In genomic region chr6:3906191-3907019, GRCh38 we compare ENCODE assay signal across 1 cellular context.
TF ChIP-seq lines count a peak whose summit lies in the region.

No MANE protein-coding gene starts in this region.

TF ChIP-seq in HepG2, 621 proteins besides CTCF, POLR2A, EP300 and RAD21 (continued from another document and continues in another):
- no peak for TF ChIP-seq CEBPZ (IDR thresholded peaks at IDR 0.05; ENCODE audit: low read length)
- no peak for TF ChIP-seq ELK4 (CRISPR knock-in tag; IDR thresholded peaks at IDR 0.05; ENCODE audit: borderline replicate concordance)
- peak; percentile 63; the same call in 1 of the 2 replicates for TF ChIP-seq ZSCAN22 (CRISPR knock-in tag; IDR thresholded peaks at IDR 0.05)
- TF ChIP-seq HMGXB3 (CRISPR knock-in tag; IDR thresholded peaks at IDR 0.05; ENCODE audit: borderline replicate concordance), result peak; percentile 65
- TF ChIP-seq AHDC1 (CRISPR knock-in tag; IDR thresholded peaks at IDR 0.05; ENCODE audit: borderline replicate concordance), result peak; percentile 95
- TF ChIP-seq HNRNPH1 (optimal IDR thresholded peaks at IDR 0.05; ENCODE audit: low read depth, low read length), result no peak
- peak; percentile 40; the same call in 1 of the 2 replicates for TF ChIP-seq KDM3A (CRISPR knock-in tag; IDR thresholded peaks at IDR 0.05; ENCODE audit: low read depth)
- TF ChIP-seq ZNF543 (CRISPR knock-in tag; IDR thresholded peaks at IDR 0.05), result peak; percentile 97
- no peak for TF ChIP-seq ZNF615 (CRISPR knock-in tag; IDR thresholded peaks at IDR 0.05; ENCODE audit: borderline replicate concordance)
- no peak; the same call in 1 of the 2 replicates for TF ChIP-seq ZKSCAN5 (CRISPR knock-in tag; IDR thresholded peaks at IDR 0.05)
- TF ChIP-seq TIGD3 (CRISPR knock-in tag; IDR thresholded peaks at IDR 0.05; ENCODE audit: borderline replicate concordance), result no peak; the same call in 1 of the 2 replicates
- TF ChIP-seq NFIB (CRISPR knock-in tag; IDR thresholded peaks at IDR 0.05; ENCODE audit: borderline replicate concordance), result no peak
- TF ChIP-seq SP1 (IDR thresholded peaks at IDR 0.05), result no peak
- peak; percentile 49; the same call in 1 of the 2 replicates for TF ChIP-seq SP1 (CRISPR knock-in tag; IDR thresholded peaks at IDR 0.05)
- no peak; the same call in 1 of the 2 replicates for TF ChIP-seq ZZZ3 (CRISPR knock-in tag; IDR thresholded peaks at IDR 0.05; ENCODE audit: borderline replicate concordance)
- TF ChIP-seq ZNF512B (CRISPR knock-in tag; IDR thresholded peaks at IDR 0.05; ENCODE audit: borderline replicate concordance), result 0 out of 2 replicates have a peak, but pooled peaks have one; percentile 41
- TF ChIP-seq ZNF3 (CRISPR knock-in tag; IDR thresholded peaks at IDR 0.05), result no peak; the same call in 1 of the 2 replicates
- TF ChIP-seq ZC3H13 (CRISPR knock-in tag; IDR thresholded peaks at IDR 0.05), result peak; percentile 77
- TF ChIP-seq ZNF101 (CRISPR knock-in tag; IDR thresholded peaks at IDR 0.05; ENCODE audit: borderline replicate concordance, low read depth), result 0 out of 2 replicates have a peak, but pooled peaks have one; percentile 46
- peak; percentile 84 for TF ChIP-seq ZNF263 (CRISPR knock-in tag; IDR thresholded peaks at IDR 0.05)
- no peak for TF ChIP-seq NCOA5 (CRISPR knock-in tag; IDR thresholded peaks at IDR 0.05)
- TF ChIP-seq THRA (CRISPR knock-in tag; IDR thresholded peaks at IDR 0.05; ENCODE audit: borderline replicate concordance), result peak; percentile 86; the same call in 1 of the 2 replicates
- TF ChIP-seq NR2F6 (IDR thresholded peaks at IDR 0.05), result peak; percentile 85
- TF ChIP-seq NR2F6 (CRISPR knock-in tag; IDR thresholded peaks at IDR 0.05), result peak; percentile 93
- peak; percentile 98 for TF ChIP-seq HNF4A (CRISPR knock-in tag; IDR thresholded peaks at IDR 0.05)
- TF ChIP-seq ARID2 (CRISPR knock-in tag; IDR thresholded peaks at IDR 0.05; ENCODE audit: borderline replicate concordance), result peak; percentile 73; the same call in 1 of the 2 replicates
- peak; percentile 79; the same call in 1 of the 2 replicates for TF ChIP-seq ISL2 (CRISPR knock-in tag; IDR thresholded peaks at IDR 0.05)
- TF ChIP-seq ZFP36 (IDR thresholded peaks at IDR 0.05; ENCODE audit: borderline replicate concordance, low read depth, low read length, partially characterized antibody), result no peak
- TF ChIP-seq SETDB1 (CRISPR knock-in tag; IDR thresholded peaks at IDR 0.05; ENCODE audit: borderline replicate concordance), result no peak
- peak; percentile 87 for TF ChIP-seq RCOR2 (CRISPR knock-in tag; IDR thresholded peaks at IDR 0.05)
- TF ChIP-seq POGZ (CRISPR knock-in tag; IDR thresholded peaks at IDR 0.05), result peak; percentile 94
- TF ChIP-seq MIER3 (CRISPR knock-in tag; IDR thresholded peaks at IDR 0.05; ENCODE audit: borderline replicate concordance), result peak; percentile 88; the same call in 1 of the 2 replicates
- TF ChIP-seq KDM2A (CRISPR knock-in tag; IDR thresholded peaks at IDR 0.05; ENCODE audit: borderline replicate concordance, low read depth), result peak; percentile 41; the same call in 1 of the 2 replicates
- peak; percentile 52 for TF ChIP-seq AGO2 (optimal IDR thresholded peaks at IDR 0.05; ENCODE audit: low read depth, low read length)
- TF ChIP-seq ZNF563 (CRISPR knock-in tag; IDR thresholded peaks at IDR 0.05), result no peak
- TF ChIP-seq GFI1 (CRISPR knock-in tag; IDR thresholded peaks at IDR 0.05; ENCODE audit: borderline replicate concordance), result peak; percentile 70
